12 cellular contexts compared by ENCODE assay signal in genomic region chr17:1298616-1299015, GRCh38. TPM values are rescaled to one million over a fixed set of nuclear protein-coding genes. Genes with fewer than 3 reads are reported as not detected.
A peak's percentile ranks its signal among the peaks of the same experiment; 100 is the strongest.
DNase-seq lines count a peak whose midpoint lies in the region; ATAC-seq and TF ChIP-seq lines count a peak whose summit lies in the region.
"Had no signal": no experiment of that assay in that cellular context is flagged by ENCODE, and none has a peak within 500 bp of the region (broad histone marks: within the 10 kb centered on the region; RNA-seq: fewer than 3 reads in every experiment).

No MANE protein-coding gene starts in this region.

- H3K23me2 ChIP-seq in H9 (ENCODE audit: insufficient read length, low read depth, low read length, poor library complexity, severe bottlenecking) = no peaks in the 10 kb centered on the region

- H3K14ac ChIP-seq in H9 (ENCODE audit: insufficient read depth, low read length) = peak overlapping the region; percentile 45

- H3K27me3 ChIP-seq in H9 (ENCODE audit: insufficient read depth, low read length) (no peaks in the 10 kb centered on the region), BE2C (peaks cover 15% of the 10 kb centered on the region)

- H2BK120ac ChIP-seq in H9 (ENCODE audit: low read depth, low read length, poor library complexity, severe bottlenecking) = no peak overlapping the region

- no peak overlapping the region for H2AK5ac ChIP-seq in H9 (ENCODE audit: insufficient read length, low read length)

- no peak overlapping the region; a peak in 1 of 7 replicates for H3K27ac Mint-ChIP-seq in H9
- H3K27ac Mint-ChIP-seq: dendritic cell treated with granulocyte-macrophage colony-stimulating factor and Interleukin-4, amounts not matched to agents 40 ng/mL and 50 ng/mL, for 4 days had no signal

- H4K91ac ChIP-seq in H9 (ENCODE audit: insufficient read length, low read depth, low read length) = no peak overlapping the region

- no peak overlapping the region for H3K4me3 ChIP-seq in BE2C (ENCODE audit: low read depth, low read length)

- intact Hi-C loops in head of caudate nucleus (cut with DNase I) = no loop called here

- no peaks in the 10 kb centered on the region for H3K9me3 ChIP-seq in H9 (ENCODE audit: control insufficient read depth, low read depth, low read length)
- no peaks in the 10 kb centered on the region for H3K9me3 ChIP-seq in BE2C

- H3K4me1 ChIP-seq in H9 (ENCODE audit: insufficient read depth, low read length) (no peaks in the 10 kb centered on the region), BE2C (no peaks in the 10 kb centered on the region)

- no peaks in the 10 kb centered on the region for H3K36me3 Mint-ChIP-seq in H9 (ENCODE audit: insufficient read depth in 1 of 3, low read depth in 3 of 3)

- H3K9ac ChIP-seq in H9 (ENCODE audit: extremely low read depth, insufficient read length, low read length) = no peak overlapping the region

- H2BK20ac ChIP-seq in H9 (ENCODE audit: low read depth, low read length, poor library complexity, severe bottlenecking) = no peak overlapping the region

- DNase-seq in H9 (peak; percentile 84), head of caudate nucleus (peak in 41 of 42 donors; percentile 11 to 87 (median 58)), COLO829 (ENCODE audit: low spot score) (no peak), KBM-7 (no peak), BE2C (no peak)
- DNase-seq in activated CD8-positive, alpha-beta memory T cell treated with anti-CD3 and anti-CD28 coated beads for 24 hours = peak; percentile 76
- peak; percentile 64 for DNase-seq in stimulated activated CD4-positive, alpha-beta T cell treated with anti-CD3 and anti-CD28 coated beads, Interleukin-4, amount 100 ng/mL, for 1 hour
- DNase-seq: kidney glomerular epithelial cell had no signal

- peaks cover 26% of the 10 kb centered on the region for H3K27me3 Mint-ChIP-seq in H9 (ENCODE audit: low read depth)

- no peak overlapping the region for H4K8ac ChIP-seq in H9 (replicated peaks; ENCODE audit: insufficient read length, low read depth, low read length)

- H3K27ac ChIP-seq in H9 (ENCODE audit: insufficient read length, low read depth, low read length) = no peak overlapping the region

- no peak overlapping the region for H3K4me2 ChIP-seq in H9 (ENCODE audit: insufficient read depth, insufficient read length, low read length)

- no CpG with 5 or more reads among the region's 24 CpGs for WGBS in H9 (ENCODE audit: extremely low coverage, insufficient read length, low lambda C conversion rate)

- H3K79me1 ChIP-seq in H9 (ENCODE audit: insufficient read depth, low read depth, low read length, poor library complexity, severe bottlenecking) = no peaks in the 10 kb centered on the region

- no peaks in the 10 kb centered on the region for H3K79me2 ChIP-seq in H9 (ENCODE audit: insufficient read depth, low read length)

- TF ChIP-seq CTCF in H9 (conservative IDR thresholded peaks at IDR 0.05) (no peak), BE2C (IDR thresholded peaks at IDR 0.05; ENCODE audit: low read depth, low read length) (no peak)

- H3K36me3 ChIP-seq in BE2C = no peaks in the 10 kb centered on the region

- H3K23ac ChIP-seq in H9 (ENCODE audit: insufficient read length, low read depth, low read length) = no peak overlapping the region

- in situ Hi-C loops in KBM-7 (cut with MboI; ENCODE audit: low pct_unique_long_range_greater_than_20kb, low sequenced_read_pairs) = no loop called here

- no peak overlapping the region for H4K5ac ChIP-seq in H9 (ENCODE audit: insufficient read length, low read depth, low read length)

- no peak for ATAC-seq in GM21825 (IDR thresholded peaks at IDR 0.05; ENCODE audit: unreplicated experiment)
- ATAC-seq: HCT116 had no signal

- no peak overlapping the region for H2AFZ ChIP-seq in H9 (ENCODE audit: low read length)

- H3K9me3 Mint-ChIP-seq in H9 = peaks cover under 1% of the 10 kb centered on the region in 2 experiments; a peak in 4 of 5 replicates

- no peak overlapping the region for H3K4me3 Mint-ChIP-seq in H9
- H3K4me3 Mint-ChIP-seq: dendritic cell treated with granulocyte-macrophage colony-stimulating factor and Interleukin-4, amounts not matched to agents 40 ng/mL and 50 ng/mL, for 4 days had no signal

- peaks cover 7 to 10% of the 10 kb centered on the region in 2 experiments for H3K4me1 Mint-ChIP-seq in H9

- no peak overlapping the region for H2BK12ac ChIP-seq in H9 (ENCODE audit: insufficient read length, low read depth, low read length)

- H3T11ph ChIP-seq in H9 (ENCODE audit: low read length) = no peak overlapping the region

- H2BK15ac ChIP-seq in H9 (ENCODE audit: low read depth, low read length) = no peak overlapping the region

- H3K18ac ChIP-seq in H9 (ENCODE audit: insufficient read length, low read depth, low read length) = no peak overlapping the region

- no peak overlapping the region for H3K56ac ChIP-seq in H9 (ENCODE audit: insufficient read length, low read depth, low read length)

- H3K4ac ChIP-seq in H9 (ENCODE audit: low read depth, low read length) = no peak overlapping the region

- no peak overlapping the region for H2BK5ac ChIP-seq in H9 (ENCODE audit: insufficient read length, low read length)

- H4K20me1 ChIP-seq in H9 (ENCODE audit: control insufficient read depth, insufficient read depth, insufficient read length) = no peaks in the 10 kb centered on the region

RNA-seq across cellular contexts. Expression of gene TRARG1, which starts 19.2 kb away (rescaled TPM):
- not detected in 2 replicates for total RNA-seq in H9 (2021)
- not detected for polyA plus RNA-seq in BE2C (2012; ENCODE audit: insufficient read depth, insufficient read length, low read depth)

RNA-seq across cellular contexts. Expression of gene BHLHA9, which starts 28.4 kb away (rescaled TPM):
- total RNA-seq in H9 (2021) = not detected in 2 replicates
- polyA plus RNA-seq in BE2C (2012; ENCODE audit: insufficient read depth, insufficient read length, low read depth) = not detected
- total RNA-seq: T-helper 2 cell treated with Interferon-gamma antibody and Interleukin-4, amounts not matched to agents 100 ng/mL and 5 ng/mL, for 36 hours had no signal

Comparison
In these comparisons a context has a peak if more than half of its experiments do, and no peak if none do; other contexts are left out.
1. DNase-seq: peak in H9 (single experiment), activated CD8-positive, alpha-beta memory T cell treated with anti-CD3 and anti-CD28 coated beads for 24 hours (single experiment), head of caudate nucleus (41 of 42) and stimulated activated CD4-positive, alpha-beta T cell treated with anti-CD3 and anti-CD28 coated beads, Interleukin-4, amount 100 ng/mL, for 1 hour (single experiment); none in COLO829 (single experiment), KBM-7 (single experiment) and BE2C (single experiment).